In the genomic region with DNA sequence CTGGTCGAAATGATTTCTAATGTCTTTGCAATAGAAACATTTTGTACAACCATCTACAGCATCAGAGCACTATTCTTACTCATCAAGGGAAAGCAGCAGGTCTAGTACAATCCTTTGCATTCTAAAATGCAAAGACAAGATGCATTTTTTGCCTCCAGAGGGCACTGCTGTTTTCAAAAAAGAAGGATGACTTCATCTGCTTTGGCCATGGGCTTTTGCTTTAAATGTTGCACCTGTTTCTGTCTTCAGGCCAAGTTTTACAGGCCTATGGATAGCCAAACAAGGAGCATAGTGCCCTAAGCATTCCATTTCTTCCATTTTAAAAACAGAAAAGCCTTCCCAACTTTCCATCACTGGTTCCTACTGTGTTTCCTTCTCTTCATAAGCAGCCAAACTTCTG, we compare ENCODE assay signal across 8 cellular contexts. TPM values are rescaled to one million over a fixed set of nuclear protein-coding genes. Genes with fewer than 3 reads are reported as not detected.
DNase-seq lines count a peak whose midpoint lies in the region; ATAC-seq, FAIRE-seq and TF ChIP-seq lines count a peak whose summit lies in the region.

No MANE protein-coding gene starts in this region.

- H3K36me3 ChIP-seq in Loucy (ENCODE audit: insufficient read depth, low read length), result no peaks in the 10 kb centered on the region
- no peaks in the 10 kb centered on the region for H3K36me3 ChIP-seq in SK-N-MC (ENCODE audit: insufficient read depth, low read length)
- H3K36me3 ChIP-seq in adrenal gland (replicated peaks in 1 of 2), result peaks cover 0 to 46% of the 10 kb centered on the region in 2 donors
- peaks cover 2 to 5% of the 10 kb centered on the region in 2 donors for H3K36me3 ChIP-seq in kidney (ENCODE audit: control insufficient read depth in 1 of 2, insufficient read depth in 2 of 2, low read length in 2 of 2)

- H3K4me2 ChIP-seq in Loucy (ENCODE audit: low read depth, low read length, poor library complexity, severe bottlenecking), result no peak overlapping the region

- H3K79me2 ChIP-seq in Loucy (ENCODE audit: insufficient read depth, low read length), result peaks cover 19% of the 10 kb centered on the region

- TF ChIP-seq POLR2A in adrenal gland (IDR thresholded peaks at IDR 0.05), result no peak

- 77 to 92% (median 80%) methylated on average over 1 of the region's 1 CpG for whole genome bisulfite sequencing in adrenal gland, 4 donors

- H4K20me1 ChIP-seq in Loucy (ENCODE audit: insufficient read depth, low read length, poor library complexity, severe bottlenecking), result no peaks in the 10 kb centered on the region

- no peaks in the 10 kb centered on the region for H3F3A ChIP-seq in Loucy (ENCODE audit: low read depth)

- ATAC-seq in GM19324 (IDR thresholded peaks at IDR 0.05; ENCODE audit: low FRiP score, unreplicated experiment), result no peak

- FAIRE-seq in A204.1 (lab: Jason Lieb, UNC) (peak; percentile 67), kidney (lab: Jason Lieb, UNC) (no peak)

- H3K4me3 ChIP-seq in Loucy (ENCODE audit: low read length, poor library complexity, severe bottlenecking) (no peak overlapping the region), SK-N-MC (no peak overlapping the region), adrenal gland (no peak overlapping the region), kidney (ENCODE audit: low read length in 2 of 2) (no peak overlapping the region)

- no peaks in the 10 kb centered on the region for H3K9me2 ChIP-seq in Loucy (replicated peaks; ENCODE audit: low read depth, low read length)

- DNase-seq in GM04504 (ENCODE audit: low read depth) (peak; percentile 32), SK-N-MC (ENCODE audit: low read depth, low spot score) (peak; percentile 39), adrenal gland (peak in 6 of 7 donors; percentile 24 to 63 (median 50)), kidney (no peak)
- peak; percentile 26 to 49 for DNase-seq in stimulated activated CD4-positive, alpha-beta T cell treated with anti-CD3 and anti-CD28 coated beads, Interleukin-4, amount 100 ng/mL, for 4 hours

- H3K9ac ChIP-seq in Loucy (ENCODE audit: low read depth, low read length, poor library complexity, severe bottlenecking) (no peak overlapping the region), SK-N-MC (ENCODE audit: insufficient read length) (no peak overlapping the region), kidney (ENCODE audit: low read length in 2 of 2) (no peak overlapping the region)

- H3K27me3 ChIP-seq in Loucy (ENCODE audit: insufficient read depth, low read length, poor library complexity, severe bottlenecking), result no peaks in the 10 kb centered on the region
- H3K27me3 ChIP-seq in adrenal gland, result no peaks in the 10 kb centered on the region

- intact Hi-C loops in adrenal gland (cut with DNase I), result no loop called here
- intact Hi-C loops in kidney (cut with DNase I), result loop anchor here (5.0 kb wide), 1 partner anchor 117 kb away; no protein-coding TSS in a partner anchor

- no peaks in the 10 kb centered on the region for H3K9me3 ChIP-seq in Loucy (ENCODE audit: insufficient read depth, low read depth, low read length)
- no peaks in the 10 kb centered on the region for H3K9me3 ChIP-seq in SK-N-MC (ENCODE audit: low read depth, low read length)
- H3K9me3 ChIP-seq in adrenal gland (replicated peaks in 1 of 3), result no peaks in the 10 kb centered on the region
- no peaks in the 10 kb centered on the region for H3K9me3 ChIP-seq in kidney (ENCODE audit: control insufficient read depth in 1 of 2, low read length in 2 of 2)

- H3K27ac ChIP-seq in SK-N-MC (no peak overlapping the region), adrenal gland (no peak overlapping the region), kidney (ENCODE audit: low read depth in 2 of 2, low read length in 2 of 2) (no peak overlapping the region)

- H2AFZ ChIP-seq in Loucy (ENCODE audit: low read length), result no peak overlapping the region

- TF ChIP-seq CTCF in Loucy (conservative IDR thresholded peaks at IDR 0.05; ENCODE audit: low read length), result peak; percentile 73
- peak; percentile 29 to 67 (median 58) for TF ChIP-seq CTCF in adrenal gland (IDR thresholded peaks at IDR 0.05)
- TF ChIP-seq CTCF in kidney (IDR thresholded peaks at IDR 0.05; ENCODE audit: borderline replicate concordance, extremely low read depth, insufficient read depth), result peak; percentile 58

- H3K4me1 ChIP-seq in Loucy (ENCODE audit: insufficient read depth, low read length, poor library complexity, severe bottlenecking), result peaks cover 24% of the 10 kb centered on the region
- H3K4me1 ChIP-seq in adrenal gland (replicated peaks in 1 of 2), result peaks cover 6 to 32% of the 10 kb centered on the region in 2 donors
- peaks cover 8 to 9% of the 10 kb centered on the region in 2 donors for H3K4me1 ChIP-seq in kidney (ENCODE audit: control insufficient read depth in 1 of 2, insufficient read depth in 1 of 2, low read depth in 1 of 2, low read length in 2 of 2)

RNA-seq across cellular contexts. Expression of a gene that starts 3.4 kb away (rescaled TPM):
- 10 to 100 TPM; 20.8 to 65.9 (median 43.4) TPM for total RNA-seq in adrenal gland
- 10 to 100 TPM; 29.5 to 70.5 (median 32.3) TPM for polyA plus RNA-seq in adrenal gland
- total RNA-seq in kidney, result 54.0 TPM
- polyA plus RNA-seq in kidney (ENCODE audit: insufficient read depth, low read depth, low replicate concordance), result 27.8 TPM

RNA-seq across cellular contexts. Expression of a gene that starts 3.5 kb away (rescaled TPM):
- total RNA-seq in adrenal gland (10 to 100 TPM; 18.8 to 46.6 (median 31.8) TPM), kidney (58.0 TPM)
- polyA plus RNA-seq in adrenal gland (10 to 100 TPM in 1 of 3 donors, 1 to 10 TPM in 2; 6.0 to 25.4 (median 8.0) TPM), kidney (ENCODE audit: insufficient read depth, low read depth, low replicate concordance) (8.4 TPM)

RNA-seq across cellular contexts. Expression of a gene that starts 16.8 kb away (rescaled TPM):
- 1 to 10 TPM in 5 of 8 donors, under 1 TPM in 3; 0.12 to 2.9 (median 1.4) TPM for total RNA-seq in adrenal gland
- 1 to 10 TPM; 1.0 to 4.3 (median 1.3) TPM for polyA plus RNA-seq in adrenal gland
- total RNA-seq in kidney, result 4.9 TPM
- polyA plus RNA-seq in kidney (ENCODE audit: insufficient read depth, low read depth, low replicate concordance), result not detected

RNA-seq across cellular contexts. Expression of a gene that starts 45.9 kb away (rescaled TPM):
- total RNA-seq in adrenal gland (100 to 1,000 TPM in 1 of 8 donors, 10 to 100 TPM in 7; 29.3 to 164 (median 49.7) TPM), kidney (64.5 TPM)
- polyA plus RNA-seq in adrenal gland (100 to 1,000 TPM in 1 of 3 donors, 10 to 100 TPM in 2; 12.1 to 123 (median 14.7) TPM), kidney (ENCODE audit: insufficient read depth, low read depth, low replicate concordance) (16.8 TPM)
